2 cellular contexts compared by ENCODE assay signal in genomic region chr9:95037789-95038521, GRCh38.
TF ChIP-seq lines count a peak whose summit lies in the region.

No MANE protein-coding gene starts in this region.

TF ChIP-seq in IMR-90, 13 proteins besides CTCF, POLR2A, EP300 and RAD21:
- TF ChIP-seq RCOR1 (IDR thresholded peaks at IDR 0.05; ENCODE audit: insufficient replicate concordance, low read length) = no peak
- no peak for TF ChIP-seq NFE2L2 (IDR thresholded peaks at IDR 0.05; ENCODE audit: low read depth, low read length)
- no peak for TF ChIP-seq CEBPB (IDR thresholded peaks at IDR 0.05; ENCODE audit: low read depth, low read length)
- no peak for TF ChIP-seq MAZ (IDR thresholded peaks at IDR 0.05; ENCODE audit: borderline replicate concordance, low read depth, low read length)
- TF ChIP-seq CHD1 (IDR thresholded peaks at IDR 0.05; ENCODE audit: low read depth, low read length) = no peak
- TF ChIP-seq FOS (IDR thresholded peaks at IDR 0.05; ENCODE audit: low read depth, low read length) = no peak
- TF ChIP-seq BHLHE40 (IDR thresholded peaks at IDR 0.05; ENCODE audit: low read depth, low read length) = no peak
- TF ChIP-seq MXI1 (IDR thresholded peaks at IDR 0.05; ENCODE audit: borderline replicate concordance, low read depth, low read length) = no peak
- TF ChIP-seq ELK1 (IDR thresholded peaks at IDR 0.05; ENCODE audit: borderline replicate concordance, low read depth, low read length) = no peak

TF ChIP-seq in K562, 482 proteins besides CTCF, POLR2A, EP300 and RAD21:
- TF ChIP-seq ZNF449 (CRISPR knock-in tag; IDR thresholded peaks at IDR 0.05) (no peak), CBFA2T2 (conservative IDR thresholded peaks at IDR 0.05) (no peak), ZNF830 (CRISPR knock-in tag; IDR thresholded peaks at IDR 0.05) (no peak), HNRNPK (IDR thresholded peaks at IDR 0.05; ENCODE audit: low read depth, low read length, poor library complexity, severe bottlenecking) (no peak), PBX2 (CRISPR knock-in tag; IDR thresholded peaks at IDR 0.05; ENCODE audit: low read depth) (no peak), PBX2 (tag; conservative IDR thresholded peaks at IDR 0.05; ENCODE audit: low read depth) (0 out of 2 replicates have a peak, but pooled peaks have one; percentile 7), FOXO4 (CRISPR knock-in tag; IDR thresholded peaks at IDR 0.05) (no peak)
- TF ChIP-seq, protein P1, sequence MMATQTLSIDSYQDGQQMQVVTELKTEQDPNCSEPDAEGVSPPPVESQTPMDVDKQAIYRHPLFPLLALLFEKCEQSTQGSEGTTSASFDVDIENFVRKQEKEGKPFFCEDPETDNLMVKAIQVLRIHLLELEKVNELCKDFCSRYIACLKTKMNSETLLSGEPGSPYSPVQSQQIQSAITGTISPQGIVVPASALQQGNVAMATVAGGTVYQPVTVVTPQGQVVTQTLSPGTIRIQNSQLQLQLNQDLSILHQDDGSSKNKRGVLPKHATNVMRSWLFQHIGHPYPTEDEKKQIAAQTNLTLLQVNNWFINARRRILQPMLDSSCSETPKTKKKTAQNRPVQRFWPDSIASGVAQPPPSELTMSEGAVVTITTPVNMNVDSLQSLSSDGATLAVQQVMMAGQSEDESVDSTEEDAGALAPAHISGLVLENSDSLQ (IDR thresholded peaks at IDR 0.05) = peak; percentile 61
